ENCODE assay signal across 10 cellular contexts in genomic region chr2:191866195-191866594, GRCh38. TPM values are rescaled to one million over a fixed set of nuclear protein-coding genes. Genes with fewer than 3 reads are reported as not detected.
DNase-seq lines count a peak whose midpoint lies in the region; ATAC-seq and TF ChIP-seq lines count a peak whose summit lies in the region.
"Had no signal": no experiment of that assay in that cellular context is flagged by ENCODE, and none has a peak within 500 bp of the region (broad histone marks: within the 10 kb centered on the region; RNA-seq: fewer than 3 reads in every experiment).

No MANE protein-coding gene starts in this region.

- H3K79me2 ChIP-seq in smooth muscle cell (ENCODE audit: low read depth) = no peaks in the 10 kb centered on the region

- 67 to 85% methylated on average over 5 of the region's 5 CpGs for WGBS in lung, 2 donors
- 93% methylated on average over 5 of the region's 5 CpGs for WGBS in smooth muscle cell (ENCODE audit: low lambda C conversion rate)

- TF ChIP-seq CTCF in HFFc6 (IDR thresholded peaks at IDR 0.05) (no peak), lung (IDR thresholded peaks at IDR 0.05; ENCODE audit: control extremely low read depth, extremely low read depth) (no peak), smooth muscle cell (IDR thresholded peaks at IDR 0.05; ENCODE audit: borderline replicate concordance, insufficient read depth, poor library complexity, severe bottlenecking) (no peak)

- H3K27me3 ChIP-seq in lung (ENCODE audit: control insufficient read depth, insufficient read depth) (no peaks in the 10 kb centered on the region), smooth muscle cell (ENCODE audit: low read depth) (no peaks in the 10 kb centered on the region)

- H3K9me3 ChIP-seq in lung (ENCODE audit: control insufficient read depth in 2 of 2, insufficient read depth in 1 of 2, low read length in 1 of 2) (no peaks in the 10 kb centered on the region), smooth muscle cell (replicated peaks; ENCODE audit: low read depth) (no peaks in the 10 kb centered on the region)

- no peaks in the 10 kb centered on the region for H4K20me1 ChIP-seq in smooth muscle cell (ENCODE audit: low read depth)

- H3K4me1 ChIP-seq in lung (ENCODE audit: control insufficient read depth in 2 of 2, insufficient read depth in 2 of 2, low read length in 2 of 2) (peaks cover 2 to 35% of the 10 kb centered on the region in 2 donors), smooth muscle cell (ENCODE audit: low read depth) (no peaks in the 10 kb centered on the region)

- peak overlapping the region; percentile 67 for H3K4me3 Mint-ChIP-seq in HFFc6
- no peak overlapping the region for H3K4me3 Mint-ChIP-seq in activated naive CD8-positive, alpha-beta T cell treated with anti-CD3 and anti-CD28 coated beads, Interleukin-2, amount 50 U/mL, for 24 hours

- peak overlapping the region; percentile 95 for H3K27ac Mint-ChIP-seq in HFFc6
- H3K27ac Mint-ChIP-seq in activated naive CD8-positive, alpha-beta T cell treated with anti-CD3 and anti-CD28 coated beads, Interleukin-2, amount 50 U/mL, for 24 hours = no peak overlapping the region

- H2AFZ ChIP-seq in smooth muscle cell (ENCODE audit: low read depth) = peak overlapping the region; percentile 73

- no peaks in the 10 kb centered on the region for H3K27me3 Mint-ChIP-seq in HFFc6 (ENCODE audit: insufficient read depth)
- no peaks in the 10 kb centered on the region for H3K27me3 Mint-ChIP-seq in activated naive CD8-positive, alpha-beta T cell treated with anti-CD3 and anti-CD28 coated beads, Interleukin-2, amount 50 U/mL, for 24 hours

- DNase-seq in HFFc6 = no peak
- DNase-seq in caudate nucleus (lab: John Stamatoyannopoulos, UW) = no peak
- no peak for DNase-seq in lung (ENCODE audit: low spot score)
- DNase-seq in smooth muscle cell (lab: John Stamatoyannopoulos, UW; ENCODE audit: unreplicated experiment) = no peak
- DNase-seq in NCI-H2107 (lab: John Stamatoyannopoulos, UW) = no peak
- DNase-seq in activated naive CD8-positive, alpha-beta T cell treated with anti-CD3 and anti-CD28 coated beads, Interleukin-2, amount 50 U/mL, for 24 hours = no peak
- DNase-seq in midbrain (lab: John Stamatoyannopoulos, UW) = no peak
- no peak for DNase-seq in cerebellum (ENCODE audit: low spot score)
- DNase-seq: amygdala, KG1 had no signal

- peak overlapping the region; percentile 46 for H3K27ac ChIP-seq in caudate nucleus (ENCODE audit: low read depth, low read length)
- peak overlapping the region; percentile 63 to 68 for H3K27ac ChIP-seq in lung (ENCODE audit: low read depth in 1 of 2, low read length in 1 of 2)
- H3K27ac ChIP-seq in smooth muscle cell (ENCODE audit: low read depth) = peak overlapping the region; percentile 72

- peaks cover 85% of the 10 kb centered on the region for H3K4me1 Mint-ChIP-seq in HFFc6 (ENCODE audit: low read depth)
- H3K4me1 Mint-ChIP-seq in activated naive CD8-positive, alpha-beta T cell treated with anti-CD3 and anti-CD28 coated beads, Interleukin-2, amount 50 U/mL, for 24 hours = no peaks in the 10 kb centered on the region

- H3K4me3 ChIP-seq in lung (no peak overlapping the region), smooth muscle cell (no peak overlapping the region)

- H3K36me3 Mint-ChIP-seq in HFFc6 (ENCODE audit: low read depth) = peaks cover 5% of the 10 kb centered on the region; the same call in 1 of the 2 replicates
- no peaks in the 10 kb centered on the region for H3K36me3 Mint-ChIP-seq in activated naive CD8-positive, alpha-beta T cell treated with anti-CD3 and anti-CD28 coated beads, Interleukin-2, amount 50 U/mL, for 24 hours (ENCODE audit: low read depth)

- no peak overlapping the region for H3K9ac ChIP-seq in smooth muscle cell (ENCODE audit: low read depth)

- peaks cover 15% of the 10 kb centered on the region for H3F3A ChIP-seq in smooth muscle cell (ENCODE audit: low read depth)

- H3K36me3 ChIP-seq in lung (ENCODE audit: control insufficient read depth in 2 of 2, insufficient read depth in 2 of 2, low read length in 2 of 2) (no peaks in the 10 kb centered on the region), smooth muscle cell (ENCODE audit: low read depth) (no peaks in the 10 kb centered on the region)

- H3K9me3 Mint-ChIP-seq in HFFc6 = no peaks in the 10 kb centered on the region
- no peaks in the 10 kb centered on the region for H3K9me3 Mint-ChIP-seq in activated naive CD8-positive, alpha-beta T cell treated with anti-CD3 and anti-CD28 coated beads, Interleukin-2, amount 50 U/mL, for 24 hours

- no peak for ATAC-seq in lung (ENCODE audit: insufficient read depth, low FRiP score)
- ATAC-seq in activated naive CD8-positive, alpha-beta T cell treated with anti-CD3 and anti-CD28 coated beads, Interleukin-2, amount 50 U/mL, for 24 hours = no peak

- peak overlapping the region; percentile 2 for H3K4me2 ChIP-seq in smooth muscle cell

RNA-seq across cellular contexts. Expression of gene CAVIN2, which starts 19.3 kb away (rescaled TPM):
- total RNA-seq in HFFc6 (2021; fragmentation: NEBNext Ultra II Directional; extraction: Animal tissue kit (Norgen Biotek cat#: 25700)) = 10 to 100 TPM in 4 of 6 experiments, 1 to 10 TPM in 2; 3.1 to 15.9 (median 14.5) TPM
- 100 to 1,000 TPM; 141 to 160 TPM for total RNA-seq in lung
- 10 to 100 TPM; 55.1 to 67.5 TPM for polyA plus RNA-seq in lung
- 0.13 TPM in 1 of 2 replicates, not detected in the other for total RNA-seq in smooth muscle cell
- polyA plus RNA-seq in smooth muscle cell = not detected in 2 replicates
- 10.5 TPM for total RNA-seq in cerebellum

Comparison
In these comparisons a context has a peak if more than half of its experiments do, and no peak if none do; other contexts are left out.
1. RNA of gene CAVIN2, which starts 19.3 kb away (total RNA-seq): 141 to 160 TPM in lung; 3.1 to 15.9 TPM in HFFc6, 10.5 TPM in cerebellum (single experiment) and 0.13 TPM in smooth muscle cell; every median in the first group is over 4 times any median in the second.
2. Peak in every context shown above with its lines, with median percentiles within 50 percentile points of each other: H3K27ac ChIP-seq.